In the genomic region with DNA sequence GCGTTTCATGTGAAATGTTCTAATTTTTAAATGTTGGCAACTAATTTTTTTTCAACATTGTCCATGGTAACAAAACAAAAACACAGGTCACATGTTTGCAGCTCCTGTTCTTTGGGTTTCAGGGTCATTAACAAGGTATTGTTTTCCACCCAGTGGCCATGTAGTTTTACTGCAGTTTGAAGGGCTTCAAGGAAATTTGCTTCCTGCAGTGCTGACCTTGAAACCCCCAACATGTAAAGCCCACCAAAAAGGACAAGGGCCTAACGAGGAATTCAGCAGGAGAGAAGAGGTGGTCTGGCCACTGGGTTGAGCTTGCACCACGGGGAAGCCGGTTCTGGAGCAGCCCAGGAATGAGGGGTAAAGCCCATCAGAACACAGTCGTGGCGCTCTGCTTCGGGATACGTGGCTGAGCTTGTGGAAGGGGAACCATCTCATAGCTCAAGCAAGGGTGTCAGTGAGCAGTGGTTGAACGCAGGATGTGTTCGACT, we compare ENCODE assay signal across 9 cellular contexts. TPM values are rescaled to one million over a fixed set of nuclear protein-coding genes. Genes with fewer than 3 reads are reported as not detected.
DNase-seq lines count a peak whose midpoint lies in the region; ATAC-seq and TF ChIP-seq lines count a peak whose summit lies in the region.
"Had no signal": no experiment of that assay in that cellular context is flagged by ENCODE, and none has a peak within 500 bp of the region (broad histone marks: within the 10 kb centered on the region; RNA-seq: fewer than 3 reads in every experiment).

No MANE protein-coding gene starts in this region.

- no peaks in the 10 kb centered on the region for H3K79me1 ChIP-seq in H9 (ENCODE audit: insufficient read depth, low read depth, low read length, poor library complexity, severe bottlenecking)

- TF ChIP-seq CTCF in H9 (conservative IDR thresholded peaks at IDR 0.05) (peak; percentile 60), PC-9 (conservative IDR thresholded peaks at IDR 0.05) (peak; percentile 51; the same call in 1 of the 2 replicates), fibroblast of mammary gland (conservative IDR thresholded peaks at IDR 0.05; ENCODE audit: control insufficient read depth, insufficient read depth, low read depth, low read length) (peak; percentile 50), retinal pigment epithelial cell (conservative IDR thresholded peaks at IDR 0.05; ENCODE audit: low read depth, low read length) (peak; percentile 61)

- H3T11ph ChIP-seq in H9 (ENCODE audit: low read length), result no peak overlapping the region

- no peak overlapping the region for H2BK5ac ChIP-seq in H9 (ENCODE audit: insufficient read length, low read length)

- peaks cover 3 to 10% of the 10 kb centered on the region in 2 experiments; a peak in 3 of 4 replicates for H3K4me1 Mint-ChIP-seq in H9

- H3K4me1 ChIP-seq in H9 (ENCODE audit: insufficient read depth, low read length) (no peaks in the 10 kb centered on the region), PC-9 (replicated peaks; ENCODE audit: insufficient read depth) (peaks cover 2% of the 10 kb centered on the region)
- H3K4me1 ChIP-seq: SJCRH30 had no signal

- H2AFZ ChIP-seq in H9 (ENCODE audit: low read length) (peak overlapping the region; percentile 90), PC-9 (no peak overlapping the region)

- H4K5ac ChIP-seq in H9 (ENCODE audit: insufficient read length, low read depth, low read length), result peak overlapping the region; percentile 73

- no peak overlapping the region for H3K9ac ChIP-seq in H9 (ENCODE audit: extremely low read depth, insufficient read length, low read length)

- H3K4me2 ChIP-seq in H9 (ENCODE audit: insufficient read depth, insufficient read length, low read length), result no peak overlapping the region
- H3K4me2 ChIP-seq in PC-9, result no peak overlapping the region

- H3K9me2 ChIP-seq in PC-9 (ENCODE audit: insufficient read depth), result no peaks in the 10 kb centered on the region

- POLR2A ChIA-PET in PC-9 (lab: Charles Lee; ENCODE audit: unreplicated experiment), result interaction anchor here (0.6 kb wide), 1 partner anchor 122 kb away, joined by 3 read pairs; no protein-coding TSS in a partner anchor

- H3K4me3 Mint-ChIP-seq in H9, result no peak overlapping the region

- peak overlapping the region; percentile 85 for H3K18ac ChIP-seq in H9 (ENCODE audit: insufficient read length, low read depth, low read length)

- H3K4ac ChIP-seq in H9 (ENCODE audit: low read depth, low read length), result no peak overlapping the region; the same call in 1 of the 2 replicates

- H3K27me3 Mint-ChIP-seq in H9 (ENCODE audit: low read depth), result no peaks in the 10 kb centered on the region; the same call in 1 of the 2 replicates

- H3K9me3 Mint-ChIP-seq in H9, result no peaks in the 10 kb centered on the region

- H3K27ac ChIP-seq in H9 (ENCODE audit: insufficient read length, low read depth, low read length), result no peak overlapping the region
- H3K27ac ChIP-seq in PC-9, result no peak overlapping the region
- H3K27ac ChIP-seq: SJCRH30 had no signal

- no peak overlapping the region for H3K23ac ChIP-seq in H9 (ENCODE audit: insufficient read length, low read depth, low read length)

- H3K9me3 ChIP-seq in H9 (ENCODE audit: control insufficient read depth, low read depth, low read length) (no peaks in the 10 kb centered on the region), PC-9 (ENCODE audit: insufficient read depth, low read depth) (no peaks in the 10 kb centered on the region)
- H3K9me3 ChIP-seq: SJCRH30 had no signal

- H2BK15ac ChIP-seq in H9 (ENCODE audit: low read depth, low read length), result no peak overlapping the region

- ATAC-seq in HG03045 (IDR thresholded peaks at IDR 0.05; ENCODE audit: unreplicated experiment), result no peak

- peak overlapping the region; percentile 83 for H3K14ac ChIP-seq in H9 (ENCODE audit: insufficient read depth, low read length)

- CTCF ChIA-PET in PC-9 (lab: Charles Lee), result interaction anchor here (0.5 to 0.9 kb wide), 3 partner anchors 65 to 186 kb away, joined by 3 to 4 read pairs (median 4); no protein-coding TSS in a partner anchor

- no peak overlapping the region for H3K56ac ChIP-seq in H9 (ENCODE audit: insufficient read length, low read depth, low read length)

- peak overlapping the region; percentile 38 for H2BK120ac ChIP-seq in H9 (ENCODE audit: low read depth, low read length, poor library complexity, severe bottlenecking)

- WGBS in H9 (ENCODE audit: extremely low coverage, insufficient read length, low lambda C conversion rate), result no CpG with 5 or more reads among the region's 10 CpGs

- peak overlapping the region; percentile 18 for H4K91ac ChIP-seq in H9 (ENCODE audit: insufficient read length, low read depth, low read length)

- no peaks in the 10 kb centered on the region for H3K79me2 ChIP-seq in H9 (ENCODE audit: insufficient read depth, low read length)
- no peaks in the 10 kb centered on the region for H3K79me2 ChIP-seq in PC-9 (ENCODE audit: low read depth)

- H3F3A ChIP-seq in PC-9 (ENCODE audit: insufficient read depth, low read depth), result 0 out of 2 replicates have a peak, but pooled peaks cover 3% of the 10 kb centered on the region

- H2AK5ac ChIP-seq in H9 (ENCODE audit: insufficient read length, low read length), result no peak overlapping the region

- DNase-seq in D341Med (ENCODE audit: low spot score) (peak; percentile 63), H9 (peak; percentile 54), PC-9 (peak; percentile 5 to 52), fibroblast of mammary gland (ENCODE audit: low read depth) (peak; percentile 66), retinal pigment epithelial cell (ENCODE audit: low read depth) (peak; percentile 48), OCI-M2 (lab: John Stamatoyannopoulos, UW; ENCODE audit: unreplicated experiment) (no peak)
- DNase-seq in activated CD4-positive, alpha-beta T cell treated with anti-CD3 and anti-CD28 coated beads, Interleukin-2, amount 50 U/mL, for 48 hours, result no peak

- no peaks in the 10 kb centered on the region for H3K23me2 ChIP-seq in H9 (ENCODE audit: insufficient read length, low read depth, low read length, poor library complexity, severe bottlenecking)

- no peak overlapping the region for H2BK20ac ChIP-seq in H9 (ENCODE audit: low read depth, low read length, poor library complexity, severe bottlenecking)

- H3K36me3 Mint-ChIP-seq in H9 (ENCODE audit: insufficient read depth in 1 of 3, low read depth in 3 of 3), result no peaks in the 10 kb centered on the region

- H4K20me1 ChIP-seq in H9 (ENCODE audit: control insufficient read depth, insufficient read depth, insufficient read length), result no peaks in the 10 kb centered on the region
- H4K20me1 ChIP-seq in PC-9 (ENCODE audit: insufficient read depth), result no peaks in the 10 kb centered on the region

- H2BK12ac ChIP-seq in H9 (ENCODE audit: insufficient read length, low read depth, low read length), result peak overlapping the region; percentile 97

- H3K4me3 ChIP-seq in PC-9 (no peak overlapping the region), fibroblast of mammary gland (ENCODE audit: control insufficient read depth, low read depth, low read length) (no peak overlapping the region), retinal pigment epithelial cell (ENCODE audit: low read length) (no peak overlapping the region)
- H3K4me3 ChIP-seq: SJCRH30 had no signal

- H3K27me3 ChIP-seq in H9 (ENCODE audit: insufficient read depth, low read length), result no peaks in the 10 kb centered on the region
- no peaks in the 10 kb centered on the region for H3K27me3 ChIP-seq in PC-9 (ENCODE audit: insufficient read depth, low read depth)
- H3K27me3 ChIP-seq: SJCRH30 had no signal

- BruUV-seq in PC-9 (replicated peaks; lab: Mats Ljungman, UMichigan), result no TSS peak

- intact Hi-C loops in PC-9 (cut with micrococcal nuclease; ENCODE audit: unreplicated experiment), result no loop called here

- H3K36me3 ChIP-seq in PC-9 (ENCODE audit: low read depth), result no peaks in the 10 kb centered on the region
- H3K36me3 ChIP-seq: SJCRH30 had no signal

- peak overlapping the region in 2 of 3 experiments; percentile 6 to 35; a peak in 1 of 7 replicates for H3K27ac Mint-ChIP-seq in H9

- H4K8ac ChIP-seq in H9 (replicated peaks; ENCODE audit: insufficient read length, low read depth, low read length), result no peak overlapping the region

RNA-seq across cellular contexts. Expression of a gene that starts 13.9 kb away (rescaled TPM):
- total RNA-seq in H9 (2021) (0.09 and 0.17 TPM in 2 replicates), PC-9 (2021) (0.93 and 1.1 TPM in 2 replicates)

Comparison
In these comparisons a context has a peak if more than half of its experiments do, and no peak if none do; other contexts are left out.
1. DNase-seq: peak in D341Med (single experiment), H9 (single experiment), PC-9 (2 of 2), fibroblast of mammary gland (single experiment) and retinal pigment epithelial cell (single experiment); none in OCI-M2 (single experiment) and activated CD4-positive, alpha-beta T cell treated with anti-CD3 and anti-CD28 coated beads, Interleukin-2, amount 50 U/mL, for 48 hours (0 of 2).
2. Peak in every context shown above with its lines, with median percentiles within 50 percentile points of each other: CTCF ChIP-seq.